8 cellular contexts compared by ENCODE assay signal in the genomic region with DNA sequence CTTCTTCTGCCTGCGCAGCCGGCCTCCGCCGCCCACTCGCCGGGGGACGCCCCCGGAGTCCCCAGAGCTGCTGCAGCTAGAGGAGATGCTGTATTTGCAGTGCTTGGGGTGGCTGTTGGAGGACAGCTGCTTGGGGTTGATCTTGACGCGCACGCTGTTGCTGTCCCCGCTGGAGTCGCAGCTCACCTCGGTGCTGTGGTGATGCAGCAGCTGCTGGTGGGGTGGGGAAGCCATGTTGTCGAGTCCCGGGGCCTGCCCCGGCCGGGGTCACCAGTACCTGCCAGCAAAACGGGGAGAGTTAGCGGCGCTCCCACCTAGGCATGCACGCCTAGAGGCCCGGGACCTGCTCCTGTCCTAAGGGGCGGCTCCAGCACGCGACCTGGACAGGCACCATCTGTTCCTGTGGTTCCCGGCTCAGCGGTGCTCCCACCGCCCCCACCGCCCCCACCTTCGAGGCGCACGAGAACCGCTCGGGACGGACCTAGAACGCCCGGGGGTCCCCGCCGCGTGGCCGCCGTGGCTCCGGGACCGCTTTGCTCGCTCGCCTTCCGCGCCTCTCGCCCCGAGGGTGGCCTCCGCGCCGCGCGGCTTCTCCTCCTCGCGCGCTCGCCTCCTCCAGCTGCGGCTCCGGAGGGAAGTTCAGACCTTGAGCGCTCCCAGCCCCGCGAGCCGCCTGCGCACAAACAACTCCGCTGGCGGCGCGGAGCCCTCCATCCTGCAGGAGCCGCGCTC. TPM values are rescaled to one million over a fixed set of nuclear protein-coding genes. Genes with fewer than 3 reads are reported as not detected.
DNase-seq lines count a peak whose midpoint lies in the region; ATAC-seq and TF ChIP-seq lines count a peak whose summit lies in the region.

No MANE protein-coding gene starts in this region.

- H3K27ac Mint-ChIP-seq in T-helper 17 cell = peak overlapping the region; percentile 85

- H3K27me3 ChIP-seq in ACC112 (ENCODE audit: insufficient read depth, low read length) (no peaks in the 10 kb centered on the region), HL-60 (ENCODE audit: insufficient read depth, poor library complexity, severe bottlenecking) (no peaks in the 10 kb centered on the region), body of pancreas (no peaks in the 10 kb centered on the region), iPS-20b (ENCODE audit: insufficient read depth, low read length) (peaks cover 47% of the 10 kb centered on the region), skeletal muscle tissue (ENCODE audit: control insufficient read depth in 3 of 3, insufficient read depth in 3 of 3, low read length in 3 of 3) (no peaks in the 10 kb centered on the region)

- ATAC-seq in GM18511 (IDR thresholded peaks at IDR 0.05; ENCODE audit: unreplicated experiment) (peak; percentile 36), T-helper 17 cell (peak; percentile 55), body of pancreas (peak; percentile 41), GM21367 (IDR thresholded peaks at IDR 0.05; ENCODE audit: unreplicated experiment) (no peak)

- H3K36me3 ChIP-seq in ACC112 (ENCODE audit: insufficient read depth, low read length) = no peaks in the 10 kb centered on the region
- no peaks in the 10 kb centered on the region for H3K36me3 ChIP-seq in body of pancreas (replicated peaks in 1 of 2; ENCODE audit: insufficient read depth in 1 of 2, low read depth in 2 of 2)
- no peaks in the 10 kb centered on the region for H3K36me3 ChIP-seq in iPS-20b (ENCODE audit: insufficient read depth, low read depth, low read length)
- H3K36me3 ChIP-seq in skeletal muscle tissue (ENCODE audit: control insufficient read depth in 3 of 3, insufficient read depth in 3 of 3, low read length in 3 of 3) = peaks cover 3 to 8% (median 6%) of the 10 kb centered on the region in 3 donors

- H3K79me2 ChIP-seq in ACC112 (ENCODE audit: control insufficient read depth, insufficient read depth, low read length, unreplicated experiment) = peaks cover 40% of the 10 kb centered on the region

- no peak overlapping the region for H3K9ac ChIP-seq in iPS-20b (ENCODE audit: low read depth, low read length)
- H3K9ac ChIP-seq in skeletal muscle tissue (ENCODE audit: low read depth in 1 of 3, low read length in 3 of 3) = peak overlapping the region; percentile 67 to 91 (median 77)

- peaks cover 4% of the 10 kb centered on the region for H3K36me3 Mint-ChIP-seq in T-helper 17 cell (ENCODE audit: low read depth)

- H3K9me3 ChIP-seq in T-helper 17 cell (ENCODE audit: control insufficient read depth, low read length, poor library complexity, severe bottlenecking) (no peaks in the 10 kb centered on the region), body of pancreas (no peaks in the 10 kb centered on the region), iPS-20b (ENCODE audit: insufficient read depth, low read depth, low read length) (no peaks in the 10 kb centered on the region), skeletal muscle tissue (ENCODE audit: control insufficient read depth in 3 of 3, low read length in 3 of 3) (no peaks in the 10 kb centered on the region)

- no peaks in the 10 kb centered on the region for H3K27me3 Mint-ChIP-seq in T-helper 17 cell

- WGBS in body of pancreas, 2 donors = 11 to 18% methylated on average over 3 to 47 of the region's 73 CpGs

- DNase-seq in HL-60 (ENCODE audit: low read depth in 1 of 2, low spot score in 1 of 2) = peak; percentile 49 to 66
- peak; percentile 23 to 36 (median 26) for DNase-seq in T-helper 17 cell
- peak; percentile 58 to 74 (median 66) for DNase-seq in body of pancreas

- TF ChIP-seq CTCF in HL-60 (IDR thresholded peaks at IDR 0.05; ENCODE audit: insufficient read depth, low read length) (no peak), body of pancreas (IDR thresholded peaks at IDR 0.05) (no peak)

- H3K4me1 ChIP-seq in ACC112 (ENCODE audit: control insufficient read depth, insufficient read depth, low read length, unreplicated experiment) = peaks cover 29% of the 10 kb centered on the region
- H3K4me1 ChIP-seq in body of pancreas = peaks cover 51% of the 10 kb centered on the region
- H3K4me1 ChIP-seq in iPS-20b (ENCODE audit: insufficient read depth, low read length) = no peaks in the 10 kb centered on the region
- peaks cover 42 to 47% (median 45%) of the 10 kb centered on the region in 3 donors for H3K4me1 ChIP-seq in skeletal muscle tissue (ENCODE audit: control insufficient read depth in 3 of 3, insufficient read depth in 3 of 3, low read length in 3 of 3)

- H3K27ac ChIP-seq in ACC112 (ENCODE audit: low read depth, low read length) (no peak overlapping the region), HL-60 (replicated peaks) (no peak overlapping the region), body of pancreas (peak overlapping the region; percentile 29 to 78 (median 72)), iPS-20b (ENCODE audit: low read length) (no peak overlapping the region), skeletal muscle tissue (ENCODE audit: low read depth, low read length) (peak overlapping the region; percentile 77)

- H2AFZ ChIP-seq in ACC112 (ENCODE audit: low read length, unreplicated experiment) = peak overlapping the region; percentile 61

- H3K4me3 Mint-ChIP-seq in T-helper 17 cell = peak overlapping the region; percentile 88

- intact Hi-C loops in body of pancreas (cut with DNase I) = loop anchor here (10.0 kb wide), 1 partner anchor 131 kb away; no protein-coding TSS in a partner anchor

- peaks cover 39% of the 10 kb centered on the region for H3K4me1 Mint-ChIP-seq in T-helper 17 cell

- peak in 2 of 3 donors; percentile 30 to 31 for TF ChIP-seq POLR2A in body of pancreas (IDR thresholded peaks at IDR 0.05)

- peak overlapping the region; percentile 78 for H3K4me3 ChIP-seq in ACC112 (ENCODE audit: low read depth, low read length)
- H3K4me3 ChIP-seq in HL-60 (replicated peaks; ENCODE audit: insufficient read depth, low read length) = peak overlapping the region; percentile 56
- peak overlapping the region; percentile 74 to 79 for H3K4me3 ChIP-seq in body of pancreas
- H3K4me3 ChIP-seq in iPS-20b (ENCODE audit: low read length) = peak overlapping the region; percentile 72
- H3K4me3 ChIP-seq in skeletal muscle tissue (ENCODE audit: low read length in 3 of 3) = peak overlapping the region; percentile 61 to 81 (median 66)

RNA-seq across cellular contexts. Expression of gene ADCY9, which starts 0.9 kb away (rescaled TPM):
- total RNA-seq in T-helper 17 cell (10 to 100 TPM; 11.5 to 12.6 TPM), body of pancreas (10 to 100 TPM; 22.4 to 29.1 TPM), skeletal muscle tissue (8.9 TPM)

Comparison
In these comparisons a context has a peak if more than half of its experiments do, and no peak if none do; other contexts are left out.
1. H3K27ac ChIP-seq: peak in body of pancreas (4 of 4) and skeletal muscle tissue (single experiment); none in ACC112 (single experiment), HL-60 (single experiment) and iPS-20b (single experiment).
2. Peak in every context shown above with its lines, with median percentiles within 50 percentile points of each other: H3K4me3 ChIP-seq and DNase-seq.